In genomic region chr15:71473751-71474150, GRCh38 we compare ENCODE assay signal across 23 cellular contexts.
"Had no signal": no experiment of that assay in that cellular context is flagged by ENCODE, and none has a peak within 500 bp of the region (broad histone marks: within the 10 kb centered on the region; RNA-seq: fewer than 3 reads in every experiment).

No MANE protein-coding gene starts in this region.

- FAIRE-seq: small intestine had no signal

- H3K27me3 ChIP-seq: neural progenitor cell, ovary, right lobe of liver, sigmoid colon, stomach, thyroid gland, tibial nerve, upper lobe of right lung, uterus had no signal

- H3K27ac ChIP-seq: neural progenitor cell, ovary, parathyroid adenoma, psoas muscle, right lobe of liver, sigmoid colon, stomach, thoracic aorta, thyroid gland, tibial nerve, upper lobe of right lung had no signal

- H3K4me2 ChIP-seq: neural progenitor cell had no signal

- H3K9ac ChIP-seq: neural progenitor cell, parathyroid adenoma had no signal

- DNase-seq: natural killer cell; occipital lobe; ovary; posterior cingulate gyrus; psoas muscle; right cardiac atrium; right lobe of liver; sigmoid colon; small intestine; stimulated activated CD4-positive, alpha-beta T cell treated with anti-CD3 and anti-CD28 coated beads, Interleukin-15, amount 100 ng/mL, for 24 hours; stimulated activated CD4-positive, alpha-beta T cell treated with anti-CD3 and anti-CD28 coated beads, Interleukin-2, amount 100 ng/mL, for 24 hours; stimulated activated CD4-positive, alpha-beta T cell treated with anti-CD3 and anti-CD28 coated beads, Interleukin-2, amount 100 ng/mL, for 48 hours; stimulated activated CD4-positive, alpha-beta T cell treated with anti-CD3 and anti-CD28 coated beads, Interleukin-4, amount 100 ng/mL, for 24 hours; stimulated activated naive B cell treated with anti-CD40 and anti-IgM and Interleukin-4, amounts not matched to agents 10 μg/mL and 1 μg/mL and 100 μg/mL, for 72 hours; stimulated activated naive CD4-positive, alpha-beta T cell treated with Interleukin-2 at 50 U/mL for 16 hours; stomach; thyroid gland; upper lobe of right lung; uterus had no signal

- H3K79me2 ChIP-seq: parathyroid adenoma had no signal

- H2AFZ ChIP-seq: neural progenitor cell, parathyroid adenoma had no signal

- H3K9me3 ChIP-seq: ovary, psoas muscle, right lobe of liver, sigmoid colon, stomach, thoracic aorta, thyroid gland, tibial nerve, upper lobe of right lung, uterus had no signal

- H3K4me3 ChIP-seq: neural progenitor cell, ovary, psoas muscle, right lobe of liver, sigmoid colon, stomach, thoracic aorta, thyroid gland, tibial nerve, upper lobe of right lung, uterus had no signal

- H3K4me1 ChIP-seq: neural progenitor cell, parathyroid adenoma, psoas muscle, right lobe of liver, sigmoid colon, thyroid gland, upper lobe of right lung, uterus had no signal

- H3K36me3 ChIP-seq: neural progenitor cell, ovary, right lobe of liver, sigmoid colon, stomach, thoracic aorta, thyroid gland, tibial nerve, upper lobe of right lung, uterus had no signal
